In genomic region chr21:35023396-35024070, GRCh38 we compare ENCODE assay signal across 1 cellular context.
TF ChIP-seq lines count a peak whose summit lies in the region.

No MANE protein-coding gene starts in this region.

TF ChIP-seq in IMR-90, 13 proteins besides CTCF, POLR2A, EP300 and RAD21:
- TF ChIP-seq ELK1 (IDR thresholded peaks at IDR 0.05; ENCODE audit: borderline replicate concordance, low read depth, low read length): no peak
TF ChIP-seq in IMR-90: peak in this region for 0.
